8 cellular contexts compared by ENCODE assay signal in the genomic region with DNA sequence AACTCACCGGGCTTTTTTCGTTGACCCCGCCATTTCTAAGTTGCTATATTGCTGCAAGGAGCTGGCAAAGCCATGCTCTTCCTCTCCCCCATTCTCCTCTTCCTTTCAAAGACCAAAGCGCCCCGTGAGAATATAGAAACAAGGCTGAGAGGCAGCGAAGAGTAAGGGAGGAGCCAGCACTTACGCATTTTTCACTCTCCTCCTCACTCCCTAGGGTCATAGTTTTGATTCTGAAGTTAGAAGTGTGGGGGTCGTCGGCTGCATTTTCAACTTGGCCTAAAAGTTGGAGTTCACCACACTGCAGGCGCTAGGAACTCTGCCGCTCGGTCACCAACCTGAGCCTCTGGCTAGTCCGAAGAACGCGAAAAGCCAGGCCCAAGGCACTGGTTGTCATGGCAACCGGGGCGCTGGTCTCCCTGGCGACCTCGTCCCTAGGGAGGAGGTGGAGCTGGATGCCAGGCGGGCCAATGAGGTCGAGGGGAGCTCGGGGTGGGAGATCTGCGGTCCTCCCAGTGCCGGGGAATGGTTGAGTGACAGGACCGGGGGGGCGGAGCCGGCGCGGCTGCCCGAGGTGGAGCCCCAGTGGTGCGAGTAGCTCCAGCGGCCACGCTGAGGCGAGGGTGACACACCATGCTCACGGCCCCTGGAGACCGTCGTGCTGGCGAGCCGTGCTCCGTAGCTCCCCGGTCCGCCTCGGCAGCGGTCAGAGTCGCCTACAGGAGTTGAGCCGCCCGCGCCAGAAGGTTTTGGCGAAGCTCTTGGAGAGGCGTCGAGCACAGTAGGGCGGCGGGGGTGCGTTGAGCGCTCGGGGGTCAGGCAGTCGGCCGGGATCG. TPM values are rescaled to one million over a fixed set of nuclear protein-coding genes. Genes with fewer than 3 reads are reported as not detected.
DNase-seq lines count a peak whose midpoint lies in the region; ATAC-seq and TF ChIP-seq lines count a peak whose summit lies in the region.

A gene with protein sequence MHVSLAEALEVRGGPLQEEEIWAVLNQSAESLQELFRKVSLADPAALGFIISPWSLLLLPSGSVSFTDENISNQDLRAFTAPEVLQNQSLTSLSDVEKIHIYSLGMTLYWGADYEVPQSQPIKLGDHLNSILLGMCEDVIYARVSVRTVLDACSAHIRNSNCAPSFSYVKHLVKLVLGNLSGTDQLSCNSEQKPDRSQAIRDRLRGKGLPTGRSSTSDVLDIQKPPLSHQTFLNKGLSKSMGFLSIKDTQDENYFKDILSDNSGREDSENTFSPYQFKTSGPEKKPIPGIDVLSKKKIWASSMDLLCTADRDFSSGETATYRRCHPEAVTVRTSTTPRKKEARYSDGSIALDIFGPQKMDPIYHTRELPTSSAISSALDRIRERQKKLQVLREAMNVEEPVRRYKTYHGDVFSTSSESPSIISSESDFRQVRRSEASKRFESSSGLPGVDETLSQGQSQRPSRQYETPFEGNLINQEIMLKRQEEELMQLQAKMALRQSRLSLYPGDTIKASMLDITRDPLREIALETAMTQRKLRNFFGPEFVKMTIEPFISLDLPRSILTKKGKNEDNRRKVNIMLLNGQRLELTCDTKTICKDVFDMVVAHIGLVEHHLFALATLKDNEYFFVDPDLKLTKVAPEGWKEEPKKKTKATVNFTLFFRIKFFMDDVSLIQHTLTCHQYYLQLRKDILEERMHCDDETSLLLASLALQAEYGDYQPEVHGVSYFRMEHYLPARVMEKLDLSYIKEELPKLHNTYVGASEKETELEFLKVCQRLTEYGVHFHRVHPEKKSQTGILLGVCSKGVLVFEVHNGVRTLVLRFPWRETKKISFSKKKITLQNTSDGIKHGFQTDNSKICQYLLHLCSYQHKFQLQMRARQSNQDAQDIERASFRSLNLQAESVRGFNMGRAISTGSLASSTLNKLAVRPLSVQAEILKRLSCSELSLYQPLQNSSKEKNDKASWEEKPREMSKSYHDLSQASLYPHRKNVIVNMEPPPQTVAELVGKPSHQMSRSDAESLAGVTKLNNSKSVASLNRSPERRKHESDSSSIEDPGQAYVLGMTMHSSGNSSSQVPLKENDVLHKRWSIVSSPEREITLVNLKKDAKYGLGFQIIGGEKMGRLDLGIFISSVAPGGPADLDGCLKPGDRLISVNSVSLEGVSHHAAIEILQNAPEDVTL (N-terminal part only) (plus strand): TSS at position 590 of the 833 bp plus-strand sequence. CDS start 40,942 bp downstream, outside the sequence.

- H3K27me3 ChIP-seq in HUES48 (ENCODE audit: control insufficient read depth, insufficient read depth, low read length) = no peaks in the 10 kb centered on the region
- no peaks in the 10 kb centered on the region for H3K27me3 ChIP-seq in Peyer's patch

- H3K27ac ChIP-seq in HUES48 (ENCODE audit: low read depth, low read length) (peak within 1 kb of the TSS; percentile 91), Peyer's patch (peak within 1 kb of the TSS; percentile 68 to 83 (median 74))

- no TSS peak for BruUV-seq in Calu3 (replicated peaks; lab: Mats Ljungman, UMichigan)

- H3K36me3 ChIP-seq in HUES48 (ENCODE audit: control insufficient read depth, insufficient read depth, low read length) (no peaks in the 10 kb centered on the region), Peyer's patch (no peaks in the 10 kb centered on the region)

- peak within 1 kb of the TSS; percentile 75 for H3K9ac ChIP-seq in HUES48 (ENCODE audit: low read depth, low read length)

- H3K4me3 ChIP-seq in HUES48 (ENCODE audit: low read depth, low read length) (peak within 1 kb of the TSS; percentile 91), Peyer's patch (peak within 1 kb of the TSS; percentile 45 to 66 (median 56)), fibroblast of the aortic adventitia (ENCODE audit: low read depth, low read length) (peak within 1 kb of the TSS; percentile 91)

- POLR2A ChIA-PET in naive thymus-derived CD8-positive, alpha-beta T cell (lab: Charles Lee) = no interaction called here

- peaks cover 18% of the 10 kb centered on the region for H3K4me1 Mint-ChIP-seq in Calu3 (ENCODE audit: low read depth, unreplicated experiment)
- peaks cover 14% of the 10 kb centered on the region for H3K4me1 Mint-ChIP-seq in activated T-helper 2 cell treated with anti-CD3 and anti-CD28 coated beads, Interferon-gamma antibody, Interleukin-2, Interleukin-4, amounts not matched to agents 10 μg/mL and 5 μg/mL and 100 μg/mL, durations not matched to agents 14 hours and 24 hours and 36 hours (ENCODE audit: low read depth)
- H3K4me1 Mint-ChIP-seq in naive thymus-derived CD8-positive, alpha-beta T cell = peaks cover 8 to 17% (median 14%) of the 10 kb centered on the region in 4 donors
- peaks cover 15% of the 10 kb centered on the region for H3K4me1 Mint-ChIP-seq in stimulated activated naive CD8-positive, alpha-beta T cell treated with anti-CD3 and anti-CD28 coated beads, Interleukin-15, Interleukin-2, amounts not matched to agents 100 ng/mL and 50 ng/mL, for 24 hours (ENCODE audit: low read depth)

- TF ChIP-seq POLR2A in Peyer's patch (IDR thresholded peaks at IDR 0.05) = peak; percentile 16 to 58

- ATAC-seq in GM21447 (IDR thresholded peaks at IDR 0.05; ENCODE audit: unreplicated experiment) = peak; percentile 96
- ATAC-seq in naive thymus-derived CD8-positive, alpha-beta T cell = peak; percentile 46 to 82

- H3K9me3 ChIP-seq in HUES48 (ENCODE audit: control insufficient read depth, insufficient read depth, low read length) = no peaks in the 10 kb centered on the region
- no peaks in the 10 kb centered on the region for H3K9me3 ChIP-seq in Peyer's patch

- H3K9me3 Mint-ChIP-seq in Calu3 (ENCODE audit: low read depth, unreplicated experiment) = no peaks in the 10 kb centered on the region
- H3K9me3 Mint-ChIP-seq in activated T-helper 2 cell treated with anti-CD3 and anti-CD28 coated beads, Interferon-gamma antibody, Interleukin-2, Interleukin-4, amounts not matched to agents 10 μg/mL and 5 μg/mL and 100 μg/mL, durations not matched to agents 14 hours and 24 hours and 36 hours = no peaks in the 10 kb centered on the region
- peaks cover 0 to 3% (median 0%) of the 10 kb centered on the region in 9 donors for H3K9me3 Mint-ChIP-seq in naive thymus-derived CD8-positive, alpha-beta T cell
- H3K9me3 Mint-ChIP-seq in stimulated activated naive CD8-positive, alpha-beta T cell treated with anti-CD3 and anti-CD28 coated beads, Interleukin-15, Interleukin-2, amounts not matched to agents 100 ng/mL and 50 ng/mL, for 24 hours = no peaks in the 10 kb centered on the region

- CTCF ChIA-PET in Calu3 (lab: Charles Lee) = interaction anchor here (0.7 to 1.4 kb wide), 4 partner anchors 69 to 127 kb away, joined by 3 to 7 read pairs (median 4); no protein-coding TSS in a partner anchor

- peaks cover 35% of the 10 kb centered on the region for H3K36me3 Mint-ChIP-seq in Calu3 (ENCODE audit: insufficient read depth, unreplicated experiment)
- H3K36me3 Mint-ChIP-seq in activated T-helper 2 cell treated with anti-CD3 and anti-CD28 coated beads, Interferon-gamma antibody, Interleukin-2, Interleukin-4, amounts not matched to agents 10 μg/mL and 5 μg/mL and 100 μg/mL, durations not matched to agents 14 hours and 24 hours and 36 hours (ENCODE audit: low read depth) = no peaks in the 10 kb centered on the region
- H3K36me3 Mint-ChIP-seq in naive thymus-derived CD8-positive, alpha-beta T cell = no peaks in the 10 kb centered on the region
- H3K36me3 Mint-ChIP-seq in stimulated activated naive CD8-positive, alpha-beta T cell treated with anti-CD3 and anti-CD28 coated beads, Interleukin-15, Interleukin-2, amounts not matched to agents 100 ng/mL and 50 ng/mL, for 24 hours (ENCODE audit: low read depth) = no peaks in the 10 kb centered on the region

- peak within 1 kb of the TSS; percentile 69 for H3K27ac Mint-ChIP-seq in Calu3 (ENCODE audit: unreplicated experiment)
- H3K27ac Mint-ChIP-seq in activated T-helper 2 cell treated with anti-CD3 and anti-CD28 coated beads, Interferon-gamma antibody, Interleukin-2, Interleukin-4, amounts not matched to agents 10 μg/mL and 5 μg/mL and 100 μg/mL, durations not matched to agents 14 hours and 24 hours and 36 hours = no peak within 1 kb of the TSS
- H3K27ac Mint-ChIP-seq in naive thymus-derived CD8-positive, alpha-beta T cell = peak within 1 kb of the TSS in 1 of 10 donors; percentile 12
- H3K27ac Mint-ChIP-seq in stimulated activated naive CD8-positive, alpha-beta T cell treated with anti-CD3 and anti-CD28 coated beads, Interleukin-15, Interleukin-2, amounts not matched to agents 100 ng/mL and 50 ng/mL, for 24 hours = no peak within 1 kb of the TSS

- DNase-seq in Calu3 (peak; percentile 98), Peyer's patch (peak; percentile 73 to 93 (median 85)), fibroblast of the aortic adventitia (ENCODE audit: low read depth) (peak; percentile 97)
- DNase-seq in activated T-helper 2 cell treated with anti-CD3 and anti-CD28 coated beads, Interferon-gamma antibody, Interleukin-2, Interleukin-4, amounts not matched to agents 10 μg/mL and 5 μg/mL and 100 μg/mL, durations not matched to agents 14 hours and 24 hours and 36 hours (ENCODE audit: low spot score) = peak; percentile 42
- DNase-seq in naive thymus-derived CD8-positive, alpha-beta T cell = peak in 5 of 10 donors; percentile 1 to 67 (median 20)

- peak within 1 kb of the TSS; percentile 85 for H3K4me3 Mint-ChIP-seq in Calu3 (ENCODE audit: low read depth, unreplicated experiment)
- H3K4me3 Mint-ChIP-seq in activated T-helper 2 cell treated with anti-CD3 and anti-CD28 coated beads, Interferon-gamma antibody, Interleukin-2, Interleukin-4, amounts not matched to agents 10 μg/mL and 5 μg/mL and 100 μg/mL, durations not matched to agents 14 hours and 24 hours and 36 hours (ENCODE audit: low read depth) = peak within 1 kb of the TSS; percentile 69
- peak within 1 kb of the TSS; percentile 63 to 89 (median 80) for H3K4me3 Mint-ChIP-seq in naive thymus-derived CD8-positive, alpha-beta T cell
- peak within 1 kb of the TSS; percentile 78 for H3K4me3 Mint-ChIP-seq in stimulated activated naive CD8-positive, alpha-beta T cell treated with anti-CD3 and anti-CD28 coated beads, Interleukin-15, Interleukin-2, amounts not matched to agents 100 ng/mL and 50 ng/mL, for 24 hours

- TF ChIP-seq CTCF in Calu3 (IDR thresholded peaks at IDR 0.05; ENCODE audit: unreplicated experiment) (no peak), Peyer's patch (IDR thresholded peaks at IDR 0.05) (no peak), fibroblast of the aortic adventitia (IDR thresholded peaks at IDR 0.05; ENCODE audit: insufficient read depth, low read length) (no peak)

- intact Hi-C loops in Calu3 (cut with micrococcal nuclease; ENCODE audit: unreplicated experiment) = no loop called here
- intact Hi-C loops in activated T-helper 2 cell treated with anti-CD3 and anti-CD28 coated beads, Interferon-gamma antibody, Interleukin-2, Interleukin-4, amounts not matched to agents 10 μg/mL and 5 μg/mL and 100 μg/mL, durations not matched to agents 14 hours and 24 hours and 36 hours (cut with micrococcal nuclease) = no loop called here

- no peaks in the 10 kb centered on the region for H3K27me3 Mint-ChIP-seq in Calu3 (ENCODE audit: unreplicated experiment)
- peaks cover 52% of the 10 kb centered on the region for H3K27me3 Mint-ChIP-seq in activated T-helper 2 cell treated with anti-CD3 and anti-CD28 coated beads, Interferon-gamma antibody, Interleukin-2, Interleukin-4, amounts not matched to agents 10 μg/mL and 5 μg/mL and 100 μg/mL, durations not matched to agents 14 hours and 24 hours and 36 hours (ENCODE audit: low read depth)
- H3K27me3 Mint-ChIP-seq in naive thymus-derived CD8-positive, alpha-beta T cell = peaks cover 23 to 64% (median 35%) of the 10 kb centered on the region in 5 donors
- peaks cover 50% of the 10 kb centered on the region for H3K27me3 Mint-ChIP-seq in stimulated activated naive CD8-positive, alpha-beta T cell treated with anti-CD3 and anti-CD28 coated beads, Interleukin-15, Interleukin-2, amounts not matched to agents 100 ng/mL and 50 ng/mL, for 24 hours

- H3K4me1 ChIP-seq in HUES48 (ENCODE audit: control insufficient read depth, insufficient read depth, low read length) (peaks cover 35% of the 10 kb centered on the region), Peyer's patch (peaks cover 0 to 8% (median 0%) of the 10 kb centered on the region in 4 donors)

RNA-seq across cellular contexts. Expression of the gene that starts here (rescaled TPM):
- total RNA-seq in Calu3 (2022) = 22.2 and 23.3 TPM in 2 replicates
- total RNA-seq in Peyer's patch = 10 to 100 TPM in 2 of 4 donors, 1 to 10 TPM in 2; 2.9 to 14.9 (median 8.3) TPM
- total RNA-seq in activated T-helper 2 cell treated with anti-CD3 and anti-CD28 coated beads, Interferon-gamma antibody, Interleukin-2, Interleukin-4, amounts not matched to agents 10 μg/mL and 5 μg/mL and 100 μg/mL, durations not matched to agents 14 hours and 24 hours and 36 hours = 0.18 and 0.25 TPM in 2 replicates
- total RNA-seq in fibroblast of the aortic adventitia (ENCODE audit: low replicate concordance) = 41.6 and 67.6 TPM in 2 replicates
- not detected for total RNA-seq in naive thymus-derived CD8-positive, alpha-beta T cell
- polyA plus RNA-seq in naive thymus-derived CD8-positive, alpha-beta T cell = not detected

Comparison
In these comparisons a context has a peak if more than half of its experiments do, and no peak if none do; other contexts are left out.
1. Peak in DNase-seq in activated T-helper 2 cell treated with anti-CD3 and anti-CD28 coated beads, Interferon-gamma antibody, Interleukin-2, Interleukin-4, amounts not matched to agents 10 μg/mL and 5 μg/mL and 100 μg/mL, durations not matched to agents 14 hours and 24 hours and 36 hours; RNA of the gene not detected or under 1 TPM.
2. Peak in ATAC-seq in naive thymus-derived CD8-positive, alpha-beta T cell; RNA of the gene not detected or under 1 TPM.